1 cellular context compared by ENCODE assay signal in the genomic region with DNA sequence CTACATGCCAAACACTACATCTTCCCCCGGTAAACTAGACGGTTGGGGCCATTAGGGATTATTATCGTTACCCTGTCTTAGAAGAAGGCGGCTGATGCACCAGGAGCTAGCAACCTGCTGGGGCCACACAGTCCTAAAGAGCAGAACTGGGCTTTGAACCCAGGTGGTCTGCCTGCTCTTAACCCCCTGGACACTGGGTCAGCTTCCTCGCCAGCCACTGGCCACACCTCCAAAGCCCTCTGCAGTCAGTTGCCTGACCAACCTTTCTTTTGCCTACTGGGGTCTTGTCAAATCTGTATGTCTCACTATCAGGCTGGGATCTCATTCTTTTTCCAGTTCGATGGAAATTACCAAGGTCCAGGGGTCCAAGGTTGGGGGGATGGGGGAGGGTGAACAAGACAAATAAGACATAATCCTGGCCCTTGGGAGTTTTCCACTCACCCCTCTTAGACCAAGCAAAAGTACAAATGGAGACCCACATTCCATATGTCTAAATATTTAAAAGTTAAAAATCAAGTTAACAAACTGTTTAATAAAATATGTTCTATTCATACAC.
A peak's percentile ranks its signal among the peaks of the same experiment; 100 is the strongest.
TF ChIP-seq lines count a peak whose summit lies in the region.

No MANE protein-coding gene starts in this region.

TF ChIP-seq in HepG2, 621 proteins besides CTCF, POLR2A, EP300 and RAD21 (continued from another document and continues in another):
- TF ChIP-seq, protein P1, sequence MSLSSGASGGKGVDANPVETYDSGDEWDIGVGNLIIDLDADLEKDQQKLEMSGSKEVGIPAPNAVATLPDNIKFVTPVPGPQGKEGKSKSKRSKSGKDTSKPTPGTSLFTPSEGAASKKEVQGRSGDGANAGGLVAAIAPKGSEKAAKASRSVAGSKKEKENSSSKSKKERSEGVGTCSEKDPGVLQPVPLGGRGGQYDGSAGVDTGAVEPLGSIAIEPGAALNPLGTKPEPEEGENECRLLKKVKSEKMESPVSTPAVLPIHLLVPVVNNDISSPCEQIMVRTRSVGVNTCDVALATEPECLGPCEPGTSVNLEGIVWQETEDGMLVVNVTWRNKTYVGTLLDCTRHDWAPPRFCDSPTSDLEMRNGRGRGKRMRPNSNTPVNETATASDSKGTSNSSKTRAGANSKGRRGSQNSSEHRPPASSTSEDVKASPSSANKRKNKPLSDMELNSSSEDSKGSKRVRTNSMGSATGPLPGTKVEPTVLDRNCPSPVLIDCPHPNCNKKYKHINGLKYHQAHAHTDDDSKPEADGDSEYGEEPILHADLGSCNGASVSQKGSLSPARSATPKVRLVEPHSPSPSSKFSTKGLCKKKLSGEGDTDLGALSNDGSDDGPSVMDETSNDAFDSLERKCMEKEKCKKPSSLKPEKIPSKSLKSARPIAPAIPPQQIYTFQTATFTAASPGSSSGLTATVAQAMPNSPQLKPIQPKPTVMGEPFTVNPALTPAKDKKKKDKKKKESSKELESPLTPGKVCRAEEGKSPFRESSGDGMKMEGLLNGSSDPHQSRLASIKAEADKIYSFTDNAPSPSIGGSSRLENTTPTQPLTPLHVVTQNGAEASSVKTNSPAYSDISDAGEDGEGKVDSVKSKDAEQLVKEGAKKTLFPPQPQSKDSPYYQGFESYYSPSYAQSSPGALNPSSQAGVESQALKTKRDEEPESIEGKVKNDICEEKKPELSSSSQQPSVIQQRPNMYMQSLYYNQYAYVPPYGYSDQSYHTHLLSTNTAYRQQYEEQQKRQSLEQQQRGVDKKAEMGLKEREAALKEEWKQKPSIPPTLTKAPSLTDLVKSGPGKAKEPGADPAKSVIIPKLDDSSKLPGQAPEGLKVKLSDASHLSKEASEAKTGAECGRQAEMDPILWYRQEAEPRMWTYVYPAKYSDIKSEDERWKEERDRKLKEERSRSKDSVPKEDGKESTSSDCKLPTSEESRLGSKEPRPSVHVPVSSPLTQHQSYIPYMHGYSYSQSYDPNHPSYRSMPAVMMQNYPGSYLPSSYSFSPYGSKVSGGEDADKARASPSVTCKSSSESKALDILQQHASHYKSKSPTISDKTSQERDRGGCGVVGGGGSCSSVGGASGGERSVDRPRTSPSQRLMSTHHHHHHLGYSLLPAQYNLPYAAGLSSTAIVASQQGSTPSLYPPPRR (CRISPR knock-in tag; IDR thresholded peaks at IDR 0.05; ENCODE audit: borderline replicate concordance) = 0 out of 2 replicates have a peak, but pooled peaks have one; percentile 13
- no peak for TF ChIP-seq ZNF253 (CRISPR knock-in tag; IDR thresholded peaks at IDR 0.05; ENCODE audit: borderline replicate concordance)
- no peak for TF ChIP-seq ZNF17 (CRISPR knock-in tag; IDR thresholded peaks at IDR 0.05)
- no peak for TF ChIP-seq ZNF768 (CRISPR knock-in tag; IDR thresholded peaks at IDR 0.05)
- no peak for TF ChIP-seq NFYC (CRISPR knock-in tag; IDR thresholded peaks at IDR 0.05)
- TF ChIP-seq MTA1 (CRISPR knock-in tag; IDR thresholded peaks at IDR 0.05; ENCODE audit: borderline replicate concordance) = peak; percentile 60
- TF ChIP-seq ZNF550 (CRISPR knock-in tag; IDR thresholded peaks at IDR 0.05; ENCODE audit: borderline replicate concordance) = no peak
- TF ChIP-seq PRPF4 (IDR thresholded peaks at IDR 0.05; ENCODE audit: low read depth, low read length, poor library complexity, severe bottlenecking) = no peak
- TF ChIP-seq MBD4 (IDR thresholded peaks at IDR 0.05; ENCODE audit: borderline replicate concordance, low read length) = no peak
- TF ChIP-seq ZNF256 (CRISPR knock-in tag; conservative IDR thresholded peaks at IDR 0.05) = no peak
- TF ChIP-seq ZMYM4 (CRISPR knock-in tag; IDR thresholded peaks at IDR 0.05) = peak; percentile 50
- TF ChIP-seq, protein P2, sequence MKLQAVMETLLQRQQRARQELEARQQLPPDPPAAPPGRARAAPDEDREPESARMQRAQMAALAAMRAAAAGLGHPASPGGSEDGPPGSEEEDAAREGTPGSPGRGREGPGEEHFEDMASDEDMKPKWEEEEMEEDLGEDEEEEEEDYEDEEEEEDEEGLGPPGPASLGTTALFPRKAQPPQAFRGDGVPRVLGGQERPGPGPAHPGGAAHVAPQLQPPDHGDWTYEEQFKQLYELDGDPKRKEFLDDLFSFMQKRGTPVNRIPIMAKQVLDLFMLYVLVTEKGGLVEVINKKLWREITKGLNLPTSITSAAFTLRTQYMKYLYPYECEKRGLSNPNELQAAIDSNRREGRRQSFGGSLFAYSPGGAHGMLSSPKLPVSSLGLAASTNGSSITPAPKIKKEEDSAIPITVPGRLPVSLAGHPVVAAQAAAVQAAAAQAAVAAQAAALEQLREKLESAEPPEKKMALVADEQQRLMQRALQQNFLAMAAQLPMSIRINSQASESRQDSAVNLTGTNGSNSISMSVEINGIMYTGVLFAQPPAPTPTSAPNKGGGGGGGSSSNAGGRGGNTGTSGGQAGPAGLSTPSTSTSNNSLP (IDR thresholded peaks at IDR 0.05; ENCODE audit: low read depth, low read length) = no peak
- no peak for TF ChIP-seq MIXL1 (CRISPR knock-in tag; IDR thresholded peaks at IDR 0.05)
- no peak for TF ChIP-seq GATA4 (IDR thresholded peaks at IDR 0.05; ENCODE audit: borderline replicate concordance, low read depth)
- TF ChIP-seq NFKBIZ (CRISPR knock-in tag; IDR thresholded peaks at IDR 0.05) = no peak
- no peak for TF ChIP-seq KLF15 (CRISPR knock-in tag; IDR thresholded peaks at IDR 0.05; ENCODE audit: borderline replicate concordance)
- no peak for TF ChIP-seq ZNF672 (CRISPR knock-in tag; IDR thresholded peaks at IDR 0.05)
- TF ChIP-seq GPN1 (CRISPR knock-in tag; IDR thresholded peaks at IDR 0.05; ENCODE audit: borderline replicate concordance) = no peak
- no peak for TF ChIP-seq KDM5B (CRISPR knock-in tag; IDR thresholded peaks at IDR 0.05; ENCODE audit: borderline replicate concordance)
- TF ChIP-seq GABPA (IDR thresholded peaks at IDR 0.05; ENCODE audit: low read depth, low read length) = no peak
- TF ChIP-seq GABPA (CRISPR knock-in tag; IDR thresholded peaks at IDR 0.05; ENCODE audit: low read depth) = no peak
- TF ChIP-seq, protein P3, sequence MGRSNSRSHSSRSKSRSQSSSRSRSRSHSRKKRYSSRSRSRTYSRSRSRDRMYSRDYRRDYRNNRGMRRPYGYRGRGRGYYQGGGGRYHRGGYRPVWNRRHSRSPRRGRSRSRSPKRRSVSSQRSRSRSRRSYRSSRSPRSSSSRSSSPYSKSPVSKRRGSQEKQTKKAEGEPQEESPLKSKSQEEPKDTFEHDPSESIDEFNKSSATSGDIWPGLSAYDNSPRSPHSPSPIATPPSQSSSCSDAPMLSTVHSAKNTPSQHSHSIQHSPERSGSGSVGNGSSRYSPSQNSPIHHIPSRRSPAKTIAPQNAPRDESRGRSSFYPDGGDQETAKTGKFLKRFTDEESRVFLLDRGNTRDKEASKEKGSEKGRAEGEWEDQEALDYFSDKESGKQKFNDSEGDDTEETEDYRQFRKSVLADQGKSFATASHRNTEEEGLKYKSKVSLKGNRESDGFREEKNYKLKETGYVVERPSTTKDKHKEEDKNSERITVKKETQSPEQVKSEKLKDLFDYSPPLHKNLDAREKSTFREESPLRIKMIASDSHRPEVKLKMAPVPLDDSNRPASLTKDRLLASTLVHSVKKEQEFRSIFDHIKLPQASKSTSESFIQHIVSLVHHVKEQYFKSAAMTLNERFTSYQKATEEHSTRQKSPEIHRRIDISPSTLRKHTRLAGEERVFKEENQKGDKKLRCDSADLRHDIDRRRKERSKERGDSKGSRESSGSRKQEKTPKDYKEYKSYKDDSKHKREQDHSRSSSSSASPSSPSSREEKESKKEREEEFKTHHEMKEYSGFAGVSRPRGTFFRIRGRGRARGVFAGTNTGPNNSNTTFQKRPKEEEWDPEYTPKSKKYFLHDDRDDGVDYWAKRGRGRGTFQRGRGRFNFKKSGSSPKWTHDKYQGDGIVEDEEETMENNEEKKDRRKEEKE (IDR thresholded peaks at IDR 0.05) = no peak
- no peak for TF ChIP-seq EZH2 (conservative IDR thresholded peaks at IDR 0.05; ENCODE audit: low read depth, low read length)
- TF ChIP-seq NONO (IDR thresholded peaks at IDR 0.05) = no peak
- TF ChIP-seq NONO (CRISPR knock-in tag; conservative IDR thresholded peaks at IDR 0.05) = no peak
- no peak for TF ChIP-seq ZNF577 (CRISPR knock-in tag; IDR thresholded peaks at IDR 0.05; ENCODE audit: borderline replicate concordance, low read depth)
- TF ChIP-seq, protein P4, sequence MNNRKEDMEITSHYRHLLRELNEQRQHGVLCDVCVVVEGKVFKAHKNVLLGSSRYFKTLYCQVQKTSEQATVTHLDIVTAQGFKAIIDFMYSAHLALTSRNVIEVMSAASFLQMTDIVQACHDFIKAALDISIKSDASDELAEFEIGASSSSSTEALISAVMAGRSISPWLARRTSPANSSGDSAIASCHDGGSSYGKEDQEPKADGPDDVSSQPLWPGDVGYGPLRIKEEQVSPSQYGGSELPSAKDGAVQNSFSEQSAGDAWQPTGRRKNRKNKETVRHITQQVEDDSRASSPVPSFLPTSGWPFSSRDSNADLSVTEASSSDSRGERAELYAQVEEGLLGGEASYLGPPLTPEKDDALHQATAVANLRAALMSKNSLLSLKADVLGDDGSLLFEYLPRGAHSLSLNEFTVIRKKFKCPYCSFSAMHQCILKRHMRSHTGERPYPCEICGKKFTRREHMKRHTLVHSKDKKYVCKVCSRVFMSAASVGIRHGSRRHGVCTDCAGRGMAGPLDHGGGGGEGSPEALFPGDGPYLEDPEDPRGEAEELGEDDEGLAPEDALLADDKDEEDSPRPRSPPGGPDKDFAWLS (CRISPR knock-in tag; IDR thresholded peaks at IDR 0.05; ENCODE audit: borderline replicate concordance) = peak; percentile 42; the same call in 1 of the 2 replicates
- TF ChIP-seq ZNF780A (CRISPR knock-in tag; IDR thresholded peaks at IDR 0.05) = no peak
- peak; percentile 14; the same call in 1 of the 2 replicates for TF ChIP-seq TBX2 (CRISPR knock-in tag; IDR thresholded peaks at IDR 0.05; ENCODE audit: borderline replicate concordance)
- TF ChIP-seq KLF6 (CRISPR knock-in tag; IDR thresholded peaks at IDR 0.05) = no peak
- no peak for TF ChIP-seq ZNF33B (CRISPR knock-in tag; IDR thresholded peaks at IDR 0.05)
- TF ChIP-seq ISL2 (CRISPR knock-in tag; IDR thresholded peaks at IDR 0.05) = no peak
- TF ChIP-seq, protein P5, sequence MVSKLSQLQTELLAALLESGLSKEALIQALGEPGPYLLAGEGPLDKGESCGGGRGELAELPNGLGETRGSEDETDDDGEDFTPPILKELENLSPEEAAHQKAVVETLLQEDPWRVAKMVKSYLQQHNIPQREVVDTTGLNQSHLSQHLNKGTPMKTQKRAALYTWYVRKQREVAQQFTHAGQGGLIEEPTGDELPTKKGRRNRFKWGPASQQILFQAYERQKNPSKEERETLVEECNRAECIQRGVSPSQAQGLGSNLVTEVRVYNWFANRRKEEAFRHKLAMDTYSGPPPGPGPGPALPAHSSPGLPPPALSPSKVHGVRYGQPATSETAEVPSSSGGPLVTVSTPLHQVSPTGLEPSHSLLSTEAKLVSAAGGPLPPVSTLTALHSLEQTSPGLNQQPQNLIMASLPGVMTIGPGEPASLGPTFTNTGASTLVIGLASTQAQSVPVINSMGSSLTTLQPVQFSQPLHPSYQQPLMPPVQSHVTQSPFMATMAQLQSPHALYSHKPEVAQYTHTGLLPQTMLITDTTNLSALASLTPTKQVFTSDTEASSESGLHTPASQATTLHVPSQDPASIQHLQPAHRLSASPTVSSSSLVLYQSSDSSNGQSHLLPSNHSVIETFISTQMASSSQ (IDR thresholded peaks at IDR 0.05; ENCODE audit: low read depth) = no peak
- TF ChIP-seq, protein P5 (CRISPR knock-in tag; IDR thresholded peaks at IDR 0.05; ENCODE audit: borderline replicate concordance) = 0 out of 2 replicates have a peak, but pooled peaks have one; percentile 23
- TF ChIP-seq, protein P6, sequence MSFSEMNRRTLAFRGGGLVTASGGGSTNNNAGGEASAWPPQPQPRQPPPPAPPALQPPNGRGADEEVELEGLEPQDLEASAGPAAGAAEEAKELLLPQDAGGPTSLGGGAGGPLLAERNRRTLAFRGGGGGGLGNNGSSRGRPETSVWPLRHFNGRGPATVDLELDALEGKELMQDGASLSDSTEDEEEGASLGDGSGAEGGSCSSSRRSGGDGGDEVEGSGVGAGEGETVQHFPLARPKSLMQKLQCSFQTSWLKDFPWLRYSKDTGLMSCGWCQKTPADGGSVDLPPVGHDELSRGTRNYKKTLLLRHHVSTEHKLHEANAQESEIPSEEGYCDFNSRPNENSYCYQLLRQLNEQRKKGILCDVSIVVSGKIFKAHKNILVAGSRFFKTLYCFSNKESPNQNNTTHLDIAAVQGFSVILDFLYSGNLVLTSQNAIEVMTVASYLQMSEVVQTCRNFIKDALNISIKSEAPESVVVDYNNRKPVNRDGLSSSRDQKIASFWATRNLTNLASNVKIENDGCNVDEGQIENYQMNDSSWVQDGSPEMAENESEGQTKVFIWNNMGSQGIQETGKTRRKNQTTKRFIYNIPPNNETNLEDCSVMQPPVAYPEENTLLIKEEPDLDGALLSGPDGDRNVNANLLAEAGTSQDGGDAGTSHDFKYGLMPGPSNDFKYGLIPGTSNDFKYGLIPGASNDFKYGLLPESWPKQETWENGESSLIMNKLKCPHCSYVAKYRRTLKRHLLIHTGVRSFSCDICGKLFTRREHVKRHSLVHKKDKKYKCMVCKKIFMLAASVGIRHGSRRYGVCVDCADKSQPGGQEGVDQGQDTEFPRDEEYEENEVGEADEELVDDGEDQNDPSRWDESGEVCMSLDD (CRISPR knock-in tag; IDR thresholded peaks at IDR 0.05; ENCODE audit: borderline replicate concordance) = no peak
- TF ChIP-seq CHD4 (IDR thresholded peaks at IDR 0.05; ENCODE audit: borderline replicate concordance, low read length) = no peak
- TF ChIP-seq, protein P7, sequence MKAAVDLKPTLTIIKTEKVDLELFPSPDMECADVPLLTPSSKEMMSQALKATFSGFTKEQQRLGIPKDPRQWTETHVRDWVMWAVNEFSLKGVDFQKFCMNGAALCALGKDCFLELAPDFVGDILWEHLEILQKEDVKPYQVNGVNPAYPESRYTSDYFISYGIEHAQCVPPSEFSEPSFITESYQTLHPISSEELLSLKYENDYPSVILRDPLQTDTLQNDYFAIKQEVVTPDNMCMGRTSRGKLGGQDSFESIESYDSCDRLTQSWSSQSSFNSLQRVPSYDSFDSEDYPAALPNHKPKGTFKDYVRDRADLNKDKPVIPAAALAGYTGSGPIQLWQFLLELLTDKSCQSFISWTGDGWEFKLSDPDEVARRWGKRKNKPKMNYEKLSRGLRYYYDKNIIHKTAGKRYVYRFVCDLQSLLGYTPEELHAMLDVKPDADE (CRISPR knock-in tag; IDR thresholded peaks at IDR 0.05) = no peak
- TF ChIP-seq ZNF747 (CRISPR knock-in tag; IDR thresholded peaks at IDR 0.05; ENCODE audit: borderline replicate concordance) = no peak
- TF ChIP-seq ATF7-NPFF (CRISPR knock-in tag; IDR thresholded peaks at IDR 0.05; ENCODE audit: low read depth) = no peak
- TF ChIP-seq ZNF788 (CRISPR knock-in tag; IDR thresholded peaks at IDR 0.05; ENCODE audit: borderline replicate concordance) = no peak
